Comparison of ENCODE assay signal across 8 cellular contexts in genomic region chr14:64387738-64388532, GRCh38. TPM values are rescaled to one million over a fixed set of nuclear protein-coding genes. Genes with fewer than 3 reads are reported as not detected.
DNase-seq lines count a peak whose midpoint lies in the region; ATAC-seq, FAIRE-seq and TF ChIP-seq lines count a peak whose summit lies in the region.

TSS of gene MTHFD1 (plus strand) at chr14:64388353. CDS start at chr14:64388428, 75 bp downstream.

- no peaks in the 10 kb centered on the region for H3K36me3 ChIP-seq in body of pancreas (replicated peaks in 1 of 2; ENCODE audit: insufficient read depth in 1 of 2, low read depth in 2 of 2)

- TF ChIP-seq CTCF in 22Rv1 (IDR thresholded peaks at IDR 0.05) (no peak), body of pancreas (IDR thresholded peaks at IDR 0.05) (peak in 1 of 7 experiments; percentile 15)

- peak; percentile 61 to 85 (median 76) for TF ChIP-seq POLR2A in body of pancreas (IDR thresholded peaks at IDR 0.05)

- H3K4me1 ChIP-seq in body of pancreas = peaks cover 21% of the 10 kb centered on the region

- peak; percentile 70 for ATAC-seq in GM18520 (IDR thresholded peaks at IDR 0.05; ENCODE audit: unreplicated experiment)
- ATAC-seq in HG03064 (IDR thresholded peaks at IDR 0.05; ENCODE audit: low read depth, unreplicated experiment) = peak; percentile 77
- peak; percentile 94 for ATAC-seq in body of pancreas
- peak; percentile 97 for ATAC-seq in sciatic nerve

- H3K27ac ChIP-seq in 22Rv1 (peak within 1 kb of the TSS; percentile 88), body of pancreas (peak within 1 kb of the TSS; percentile 75 to 92 (median 84))

- H3K27me3 ChIP-seq in body of pancreas = no peaks in the 10 kb centered on the region

- WGBS in body of pancreas, 2 donors = 1% methylated on average over 46 to 54 of the region's 61 CpGs

- intact Hi-C loops in body of pancreas (cut with DNase I) = no loop called here
- intact Hi-C loops in sciatic nerve (cut with DNase I) = no loop called here

- peak; percentile 82 for FAIRE-seq in TTC549 (lab: Jason Lieb, UNC)

- peak; percentile 100 for DNase-seq in NCI-H2107 treated with DMSO at 0.1 percent for 48 hours (lab: John Stamatoyannopoulos, UW; ENCODE audit: unreplicated experiment)
- DNase-seq in body of pancreas = peak; percentile 99 to 100 (median 99)
- peak; percentile 97 for DNase-seq in iPS DF 19.7 (ENCODE audit: low read depth, low spot score)
- peak; percentile 99 for DNase-seq in sciatic nerve (ENCODE audit: low spot score)

- peak within 1 kb of the TSS; percentile 57 to 61 for H3K4me3 ChIP-seq in body of pancreas

- H3K9me3 ChIP-seq in body of pancreas = no peaks in the 10 kb centered on the region

RNA-seq across cellular contexts. Expression of gene MTHFD1, which starts in this region (rescaled TPM):
- total RNA-seq in body of pancreas (10 to 100 TPM; 20.2 to 29.3 TPM), sciatic nerve (49.9 TPM)

Comparison
In these comparisons a context has a peak if more than half of its experiments do, and no peak if none do; other contexts are left out.
1. Peak in every context shown above with its lines: DNase-seq, ATAC-seq, H3K4me3 ChIP-seq and H3K27ac ChIP-seq.